In genomic region chr1:200411406-200412257, GRCh38 we compare ENCODE assay signal across 14 cellular contexts. TPM values are rescaled to one million over a fixed set of nuclear protein-coding genes. Genes with fewer than 3 reads are reported as not detected.
DNase-seq lines count a peak whose midpoint lies in the region; ATAC-seq, FAIRE-seq and TF ChIP-seq lines count a peak whose summit lies in the region.
"Had no signal": no experiment of that assay in that cellular context is flagged by ENCODE, and none has a peak within 500 bp of the region (broad histone marks: within the 10 kb centered on the region; RNA-seq: fewer than 3 reads in every experiment).

No MANE protein-coding gene starts in this region.

- H4K20me1 ChIP-seq in K562 (replicated peaks; ENCODE audit: control insufficient read depth, insufficient read depth, low read length) = 0 out of 2 replicates have a peak, but pooled peaks cover 4% of the 10 kb centered on the region
- H4K20me1 ChIP-seq in smooth muscle cell (ENCODE audit: low read depth) = peaks cover 22% of the 10 kb centered on the region

- H3K27ac Mint-ChIP-seq in T-helper 2 cell treated with Interferon-gamma antibody and Interleukin-4, amounts not matched to agents 5 μg/mL and 100 μg/mL, for 36 hours = no peak overlapping the region

- H3K4me3 Mint-ChIP-seq in T-helper 2 cell treated with Interferon-gamma antibody and Interleukin-4, amounts not matched to agents 5 μg/mL and 100 μg/mL, for 36 hours = peak overlapping the region; percentile 12

- H3K27ac ChIP-seq in K562 (ENCODE audit: extremely low read depth, low read depth, low read length) (no peak overlapping the region), smooth muscle cell (ENCODE audit: low read depth) (peak overlapping the region; percentile 30), lower lobe of right lung (no peak overlapping the region)
- H3K27ac ChIP-seq: coronary artery, RWPE1 had no signal

- H3K9ac ChIP-seq in K562 (ENCODE audit: insufficient read depth in 1 of 2, low read depth in 2 of 2, low read length in 2 of 2) = no peak overlapping the region
- no peak overlapping the region for H3K9ac ChIP-seq in smooth muscle cell (ENCODE audit: low read depth)

- no peaks in the 10 kb centered on the region for H3K9me1 ChIP-seq in K562 (ENCODE audit: control insufficient read depth, insufficient read depth, low read length)

- H2AFZ ChIP-seq in K562 (ENCODE audit: low read depth, low read length) = peak overlapping the region; percentile 98
- H2AFZ ChIP-seq in smooth muscle cell (ENCODE audit: low read depth) = peak overlapping the region; percentile 93

- H3K36me3 ChIP-seq in K562 (ENCODE audit: control insufficient read depth, insufficient read depth, low read length) (peaks cover 23% of the 10 kb centered on the region), smooth muscle cell (ENCODE audit: low read depth) (no peaks in the 10 kb centered on the region), lower lobe of right lung (no peaks in the 10 kb centered on the region)

- TF ChIP-seq CTCF in K562 (IDR thresholded peaks at IDR 0.05 in 2 of 3, conservative IDR thresholded peaks at IDR 0.05 in 1 of 3; ENCODE audit: insufficient read depth in 2 of 3, low read depth in 1 of 3, low read length in 3 of 3) = no peak
- TF ChIP-seq CTCF in smooth muscle cell (IDR thresholded peaks at IDR 0.05; ENCODE audit: borderline replicate concordance, insufficient read depth, poor library complexity, severe bottlenecking) = no peak
- no peak for TF ChIP-seq CTCF in lower lobe of right lung (IDR thresholded peaks at IDR 0.05)

- H3K79me2 ChIP-seq in K562 (ENCODE audit: control insufficient read depth, insufficient read depth, low read length) (peaks cover 32% of the 10 kb centered on the region), smooth muscle cell (ENCODE audit: low read depth) (peaks cover 32% of the 10 kb centered on the region)

- 74% methylated on average over 20 of the region's 20 CpGs for WGBS in K562 (ENCODE audit: insufficient coverage, low coverage, missing lambda C conversion rate)
- 7% methylated on average over 20 of the region's 20 CpGs for WGBS in smooth muscle cell (ENCODE audit: low lambda C conversion rate)

- in situ Hi-C loops in K562 (cut with MboI) = no loop called here

- TF ChIP-seq POLR2A in K562 (conservative IDR thresholded peaks at IDR 0.05) = no peak

- no peak for TF ChIP-seq RAD21 in K562 (CRISPR knock-in tag; conservative IDR thresholded peaks at IDR 0.05 in 1 of 2, IDR thresholded peaks at IDR 0.05 in 1 of 2)

- no TSS peak for BruUV-seq in K562 (replicated peaks; lab: Mats Ljungman, UMichigan)

- H3K27me3 Mint-ChIP-seq in T-helper 2 cell treated with Interferon-gamma antibody and Interleukin-4, amounts not matched to agents 5 μg/mL and 100 μg/mL, for 36 hours (ENCODE audit: low read depth) = peaks cover 14% of the 10 kb centered on the region

- DNase-seq in T-helper 2 cell treated with Interferon-gamma antibody and Interleukin-4, amounts not matched to agents 5 μg/mL and 100 μg/mL, for 36 hours (ENCODE audit: low spot score) = no peak
- no peak for DNase-seq in T-helper 2 cell
- DNase-seq in K562 (ENCODE audit: extremely low read depth in 1 of 4, low spot score in 3 of 4) = no peak
- peak; percentile 67 for DNase-seq in islet precursor cell
- DNase-seq in smooth muscle cell (lab: John Stamatoyannopoulos, UW; ENCODE audit: unreplicated experiment) = no peak
- DNase-seq in lower lobe of right lung = no peak
- no peak for DNase-seq in occipital lobe (lab: John Stamatoyannopoulos, UW)
- DNase-seq: activated naive CD8-positive, alpha-beta T cell treated with anti-CD3 and anti-CD28 coated beads, Interleukin-2, amount 50 U/mL, for 24 hours; left cardiac atrium; NCI-H1105; NCI-H446 had no signal

- ATAC-seq in K562 (no peak), HG03159 (IDR thresholded peaks at IDR 0.05; ENCODE audit: unreplicated experiment) (no peak), lower lobe of right lung (no peak)
- ATAC-seq: activated naive CD8-positive, alpha-beta T cell treated with anti-CD3 and anti-CD28 coated beads, Interleukin-2, amount 50 U/mL, for 24 hours; left cardiac atrium had no signal

- H3K4me3 ChIP-seq in K562 = no peak overlapping the region
- peak overlapping the region; percentile 82 for H3K4me3 ChIP-seq in smooth muscle cell
- H3K4me3 ChIP-seq in lower lobe of right lung = no peak overlapping the region
- H3K4me3 ChIP-seq: coronary artery had no signal

- CTCF ChIA-PET in K562 (lab: Yijun Ruan, JAX; ENCODE audit: low intra/inter-chr PET ratio) = no interaction called here

- peaks cover 36% of the 10 kb centered on the region for H3K4me1 Mint-ChIP-seq in T-helper 2 cell treated with Interferon-gamma antibody and Interleukin-4, amounts not matched to agents 5 μg/mL and 100 μg/mL, for 36 hours (ENCODE audit: low read depth)

- H3K9me3 Mint-ChIP-seq in T-helper 2 cell treated with Interferon-gamma antibody and Interleukin-4, amounts not matched to agents 5 μg/mL and 100 μg/mL, for 36 hours = no peaks in the 10 kb centered on the region
- H3K9me3 Mint-ChIP-seq: activated naive CD8-positive, alpha-beta T cell treated with anti-CD3 and anti-CD28 coated beads, Interleukin-2, amount 50 U/mL, for 24 hours had no signal

- FAIRE-seq in K562 (lab: Jason Lieb, UNC) = no peak

- no peak for TF ChIP-seq EP300 in K562 (IDR thresholded peaks at IDR 0.05; ENCODE audit: low read length)

- H3K36me3 Mint-ChIP-seq in T-helper 2 cell treated with Interferon-gamma antibody and Interleukin-4, amounts not matched to agents 5 μg/mL and 100 μg/mL, for 36 hours (ENCODE audit: low read depth) = peaks cover 28% of the 10 kb centered on the region

- H3K27me3 ChIP-seq in K562 (ENCODE audit: control insufficient read depth in 2 of 2, insufficient read depth in 2 of 2, low read length in 2 of 2) (no peaks in the 10 kb centered on the region), smooth muscle cell (ENCODE audit: low read depth) (no peaks in the 10 kb centered on the region), lower lobe of right lung (ENCODE audit: low read depth) (no peaks in the 10 kb centered on the region)

- peaks cover 17 to 28% of the 10 kb centered on the region in 2 experiments; a peak in 4 of 5 replicates for H3K4me1 ChIP-seq in K562 (replicated peaks in 1 of 2; ENCODE audit: control insufficient read depth in 2 of 2, insufficient read depth in 2 of 2, low read length in 2 of 2)
- H3K4me1 ChIP-seq in smooth muscle cell (ENCODE audit: low read depth) = peaks cover 39% of the 10 kb centered on the region
- H3K4me1 ChIP-seq in lower lobe of right lung = peaks cover 37% of the 10 kb centered on the region

- H3K9me3 ChIP-seq in K562 (replicated peaks; ENCODE audit: control insufficient read depth, insufficient read depth, low read depth, low read length) (no peaks in the 10 kb centered on the region), smooth muscle cell (replicated peaks; ENCODE audit: low read depth) (no peaks in the 10 kb centered on the region), lower lobe of right lung (no peaks in the 10 kb centered on the region)

- intact Hi-C loops in K562 (cut with micrococcal nuclease) (no loop called here), lower lobe of right lung (cut with DNase I) (no loop called here)

- peaks cover 12% of the 10 kb centered on the region for H3F3A ChIP-seq in smooth muscle cell (ENCODE audit: low read depth)

- H3K4me2 ChIP-seq in K562 (ENCODE audit: insufficient read depth, low read length) (no peak overlapping the region), smooth muscle cell (peak overlapping the region; percentile 96)

- POLR2A ChIA-PET in K562 (lab: Yijun Ruan, JAX) = interaction anchor here (1.3 to 2.1 kb wide), 2 partner anchors 10 to 17 kb away, joined by 4 to 5 read pairs; no protein-coding TSS in a partner anchor

TF ChIP-seq in K562, 482 proteins besides CTCF, POLR2A, EP300 and RAD21:
- TF ChIP-seq HMG20B (CRISPR knock-in tag; IDR thresholded peaks at IDR 0.05) (no peak), CEBPB (tag; IDR thresholded peaks at IDR 0.05) (peak; percentile 75)
TF ChIP-seq in K562: peak in this region for 1.

RNA-seq across cellular contexts. Expression of gene ZNF281, which starts 1.8 kb away (rescaled TPM):
- total RNA-seq in K562 (2011; cell fraction: chromatin; rRNA removed; ENCODE audit: low replicate concordance) = 10.0 and 29.7 TPM in 2 replicates
- total RNA-seq in K562 (2011; cell fraction: nucleolus; rRNA removed) = 6.0 and 8.4 TPM in 2 replicates
- 13.1 and 14.9 TPM in 2 replicates for total RNA-seq in K562 (2011; cell fraction: nucleoplasm; rRNA removed)
- total RNA-seq in K562 (2014; rRNA removed) = 16.5 and 21.5 TPM in 2 replicates
- total RNA-seq in K562 (2014; rRNA removed; fragmentation: Illumina TruSeq; extraction: Trizol) = 21.2 and 22.5 TPM in 2 replicates
- total RNA-seq in K562 (2015; rRNA removed; fragmentation: Illumina TruSeq; extraction: Trizol) = 24.3 and 24.9 TPM in 2 replicates
- 21.0 and 22.7 TPM in 2 replicates for total RNA-seq in K562 (2021)
- polyA plus RNA-seq in K562 (2011; rRNA removed) = 11.5 and 13.4 TPM in 2 replicates
- 3.6 and 5.6 TPM in 2 replicates for polyA plus RNA-seq in K562 (2011; cell fraction: cytosol; rRNA removed)
- 9.8 and 10.1 TPM in 2 replicates for polyA plus RNA-seq in K562 (2011; cell fraction: nucleus; rRNA removed)
- polyA plus RNA-seq in K562 (2012) = 10.6 and 11.8 TPM in 2 replicates
- polyA plus RNA-seq in K562 (2014; fragmentation: Illumina TruSeq; extraction: Trizol) = 18.3 and 20.2 TPM in 2 replicates
- polyA plus RNA-seq in K562 (2014; fragmentation: Nextera tagmentation; extraction: Ambion mirVana) = 10 to 100 TPM in 1 of 2 experiments, 1 to 10 TPM in 1; 9.6 to 12.8 TPM
- 11.3 and 12.0 TPM in 2 replicates for polyA plus RNA-seq in K562 (2014; rRNA removed)
- polyA minus RNA-seq in K562 (2011; rRNA and poly(A)+ RNA removed) = 23.6 and 26.4 TPM in 2 replicates
- polyA minus RNA-seq in K562 (2011; cell fraction: cytosol; rRNA and poly(A)+ RNA removed) = 11.1 and 11.2 TPM in 2 replicates
- polyA minus RNA-seq in K562 (2011; cell fraction: nucleus; rRNA and poly(A)+ RNA removed) = 9.3 and 18.7 TPM in 2 replicates
- total RNA-seq in smooth muscle cell = 59.4 and 64.4 TPM in 2 replicates
- polyA plus RNA-seq in smooth muscle cell = 34.4 and 35.0 TPM in 2 replicates
- total RNA-seq in lower lobe of right lung = 18.2 TPM
- total RNA-seq in occipital lobe = 52.4 TPM
